ENCODE assay signal across 27 cellular contexts in genomic region chr6:37331047-37331446, GRCh38.
"Had no signal": no experiment of that assay in that cellular context is flagged by ENCODE, and none has a peak within 500 bp of the region (broad histone marks: within the 10 kb centered on the region; RNA-seq: fewer than 3 reads in every experiment).

No MANE protein-coding gene starts in this region.

- H3K27me3 ChIP-seq: stomach, suprapubic skin, testis, thyroid gland, tibial artery, tibial nerve, transverse colon, upper lobe of left lung, upper lobe of right lung, uterus, vagina had no signal

- H3K9me3 ChIP-seq: stomach, suprapubic skin, testis, thoracic aorta, thyroid gland, tibial artery, tibial nerve, transverse colon, upper lobe of left lung, upper lobe of right lung, uterus, vagina had no signal

- DNase-seq: stimulated activated CD4-positive, alpha-beta T cell treated with anti-CD3 and anti-CD28 coated beads, Interleukin-2, amount 100 ng/mL, for 48 hours; stimulated activated CD4-positive, alpha-beta T cell treated with anti-CD3 and anti-CD28 coated beads, Interleukin-4, amount 100 ng/mL, for 1 hour; stimulated activated CD4-positive, alpha-beta T cell treated with anti-CD3 and anti-CD28 coated beads, Interleukin-4, amount 100 ng/mL, for 24 hours; stimulated activated CD4-positive, alpha-beta T cell treated with anti-CD3 and anti-CD28 coated beads, Interleukin-4, amount 100 ng/mL, for 4 hours; stimulated activated CD8-positive, alpha-beta memory T cell treated with anti-CD3 and anti-CD28 coated beads, Interleukin-4, amount 100 ng/mL, for 48 hours; stimulated activated naive B cell treated with anti-CD40 and anti-IgM and Interleukin-4, amounts not matched to agents 10 μg/mL and 1 μg/mL and 100 μg/mL, for 72 hours; stimulated activated naive CD4-positive, alpha-beta T cell; stimulated activated naive CD4-positive, alpha-beta T cell treated with Interleukin-2 at 50 U/mL for 16 hours; stimulated activated naive CD8-positive, alpha-beta T cell treated with anti-CD3 and anti-CD28 coated beads, Interleukin-15, amount 100 ng/mL, for 72 hours; stimulated activated naive CD8-positive, alpha-beta T cell treated with anti-CD3 and anti-CD28 coated beads, Interleukin-15, Interleukin-2, amounts not matched to agents 100 U/mL and 50 U/mL, for 24 hours; stomach; substantia nigra; testis; thyroid gland; tibial artery; transverse colon; trophoblast cell; upper lobe of right lung; uterus had no signal

- H3K4me1 ChIP-seq: stomach, suprapubic skin, thyroid gland, tibial artery, tibial nerve, transverse colon, upper lobe of left lung, upper lobe of right lung, uterus, vagina had no signal

- H3K36me3 ChIP-seq: uterus had no signal

- H3K27ac ChIP-seq: stomach, suprapubic skin, testis, thoracic aorta, thyroid gland, tibial artery, tibial nerve, transverse colon, upper lobe of left lung, upper lobe of right lung, uterus, vagina had no signal

- ATAC-seq: stimulated activated effector memory CD8-positive, alpha-beta T cell treated with anti-CD3 and anti-CD28 coated beads, Interleukin-12 subunit alpha, Interleukin-12 subunit beta, amount 100 ng/mL, for 72 hours; stimulated activated memory B cell treated with anti-CD40 and anti-IgM and Interleukin-4, amounts not matched to agents 10 μg/mL and 1 μg/mL and 100 μg/mL, for 72 hours; stimulated activated naive B cell treated with anti-CD40 and anti-IgM and Interleukin-4, amounts not matched to agents 10 μg/mL and 1 μg/mL and 100 μg/mL, for 72 hours; stimulated activated naive CD8-positive, alpha-beta T cell treated with anti-CD3 and anti-CD28 coated beads, Interleukin-15, amount 100 ng/mL, for 72 hours; stimulated activated naive CD8-positive, alpha-beta T cell treated with anti-CD3 and anti-CD28 coated beads, Interleukin-15, Interleukin-2, amounts not matched to agents 100 U/mL and 50 U/mL, for 24 hours; upper lobe of right lung had no signal

- H3K4me3 ChIP-seq: stomach, suprapubic skin, testis, thoracic aorta, thyroid gland, tibial artery, tibial nerve, transverse colon, upper lobe of left lung, upper lobe of right lung, uterus, vagina had no signal

- FAIRE-seq: urothelium cell line had no signal
